Comparison of ENCODE assay signal across 20 cellular contexts in the genomic region with DNA sequence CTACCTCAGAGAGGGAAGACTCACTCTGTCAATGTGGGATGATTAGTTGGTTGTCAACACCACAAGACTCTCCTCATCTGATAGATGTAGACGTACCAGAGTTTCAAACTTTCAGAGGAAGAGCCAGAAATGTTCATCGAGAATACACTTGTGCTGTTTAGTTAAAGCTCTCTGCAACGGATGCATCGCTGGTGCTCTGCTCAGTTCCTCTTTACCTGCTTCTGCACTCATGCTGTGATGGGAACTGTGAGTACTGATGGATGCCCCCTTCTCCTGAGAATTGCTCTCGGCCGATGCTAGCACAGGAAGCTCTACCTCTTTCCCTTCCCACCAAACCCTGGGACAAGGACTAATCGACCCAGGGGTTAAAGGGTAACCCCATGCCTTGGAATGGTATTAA. TPM values are rescaled to one million over a fixed set of nuclear protein-coding genes. Genes with fewer than 3 reads are reported as not detected.
DNase-seq lines count a peak whose midpoint lies in the region; ATAC-seq, FAIRE-seq and TF ChIP-seq lines count a peak whose summit lies in the region.
"Had no signal": no experiment of that assay in that cellular context is flagged by ENCODE, and none has a peak within 500 bp of the region (broad histone marks: within the 10 kb centered on the region; RNA-seq: fewer than 3 reads in every experiment).

No MANE protein-coding gene starts in this region.

- H3K9me3 ChIP-seq in GM12878 (replicated peaks; ENCODE audit: control insufficient read depth, insufficient read depth, low read length) (no peaks in the 10 kb centered on the region), Caco-2 (no peaks in the 10 kb centered on the region)
- H3K9me3 ChIP-seq: A549, BE2C had no signal

- H3K9me3 Mint-ChIP-seq in Caco-2 (ENCODE audit: unreplicated experiment) = no peaks in the 10 kb centered on the region
- H3K9me3 Mint-ChIP-seq: CD8-positive, alpha-beta T cell; HFFc6 had no signal

- intact Hi-C loops in GM12878 (cut with micrococcal nuclease; ENCODE audit: unreplicated experiment) (no loop called here), Caco-2 (cut with micrococcal nuclease; ENCODE audit: unreplicated experiment) (no loop called here)

- no peak overlapping the region for H3K27ac ChIP-seq in GM12878 (ENCODE audit: control insufficient read depth, insufficient read depth)
- H3K27ac ChIP-seq: A549, C4-2B had no signal

- H3K4me2 ChIP-seq in GM12878 (ENCODE audit: control insufficient read depth, insufficient read depth) = no peak overlapping the region
- H3K4me2 ChIP-seq: A549 had no signal

- no peak for TF ChIP-seq POLR2A in GM12878 (IDR thresholded peaks at IDR 0.05; ENCODE audit: low read depth, low read length)

- CTCF ChIA-PET in GM12878 (lab: Yijun Ruan, JAX) = no interaction called here
- CTCF ChIA-PET in Caco-2 (lab: Charles Lee) = no interaction called here

- H4K20me1 ChIP-seq in GM12878 (ENCODE audit: control insufficient read depth, insufficient read depth) = no peaks in the 10 kb centered on the region

- no peaks in the 10 kb centered on the region for H3K4me1 Mint-ChIP-seq in Caco-2 (ENCODE audit: low read depth, unreplicated experiment)

- no peak overlapping the region for H2AFZ ChIP-seq in GM12878 (ENCODE audit: control insufficient read depth, low read depth, low read length)

- no peaks in the 10 kb centered on the region for H3K27me3 Mint-ChIP-seq in Caco-2 (ENCODE audit: insufficient read depth, unreplicated experiment)

- H3K4me3 ChIP-seq in GM12878 = no peak overlapping the region
- no peak overlapping the region for H3K4me3 ChIP-seq in Caco-2 (ENCODE audit: low read depth, low read length)
- H3K4me3 ChIP-seq: A549 had no signal

- in situ Hi-C loops in GM12878 (cut with MboI) = no loop called here

- no peak overlapping the region for H3K9ac ChIP-seq in GM12878 (ENCODE audit: control insufficient read depth, insufficient read depth, low read length)

- no TSS peak for BruUV-seq in GM12878 (replicated peaks; lab: Mats Ljungman, UMichigan)
- no TSS peak for BruUV-seq in Caco-2 (replicated peaks; lab: Mats Ljungman, UMichigan)

- POLR2A ChIA-PET in GM12878 (lab: Charles Lee) = no interaction called here
- POLR2A ChIA-PET in Caco-2 (lab: Charles Lee) = no interaction called here

- H3K4me3 Mint-ChIP-seq in Caco-2 (ENCODE audit: unreplicated experiment) = no peak overlapping the region
- H3K4me3 Mint-ChIP-seq: CD8-positive, alpha-beta T cell; HFFc6 had no signal

- DNase-seq in GM12878 (ENCODE audit: low read depth, low spot score) = no peak
- DNase-seq in Caco-2 = no peak
- no peak for DNase-seq in globus pallidus (ENCODE audit: low spot score)
- DNase-seq in NCI-H187 treated with DMSO at 0.1 percent for 48 hours (lab: John Stamatoyannopoulos, UW) = no peak
- DNase-seq in stimulated activated naive CD4-positive, alpha-beta T cell treated with Interleukin-2 at 50 U/mL for 16 hours (lab: John Stamatoyannopoulos, UW) = no peak
- DNase-seq: BE2C; CD8-positive, alpha-beta T cell; COR-L47; GF-D8; HCEC 1CT; HFFc6; IMR-90; KBM-7 had no signal

- TF ChIP-seq CTCF in GM12878 (IDR thresholded peaks at IDR 0.05 in 2 of 3, conservative IDR thresholded peaks at IDR 0.05 in 1 of 3; ENCODE audit: control insufficient read depth in 2 of 3, extremely low read depth in 1 of 3, insufficient read depth in 1 of 3, low read depth in 3 of 3, low read length in 3 of 3) (no peak), Caco-2 (IDR thresholded peaks at IDR 0.05; ENCODE audit: insufficient read depth in 1 of 2, low read depth in 1 of 2, low read length in 1 of 2, severe bottlenecking in 1 of 2, unreplicated experiment in 1 of 2) (no peak)

- no peak overlapping the region for H3K27ac Mint-ChIP-seq in Caco-2 (ENCODE audit: unreplicated experiment)
- H3K27ac Mint-ChIP-seq: CD8-positive, alpha-beta T cell; HFFc6 had no signal

- FAIRE-seq in GM12878 (lab: Jason Lieb, UNC) = no peak
- FAIRE-seq: A549 had no signal

- no peak for TF ChIP-seq RAD21 in GM12878 (IDR thresholded peaks at IDR 0.05; ENCODE audit: insufficient read depth, low read depth, low read length)

- H3K36me3 ChIP-seq in GM12878 (ENCODE audit: control insufficient read depth in 2 of 2, insufficient read depth in 2 of 2, low read length in 1 of 2) (no peaks in the 10 kb centered on the region), Caco-2 (ENCODE audit: control insufficient read depth, insufficient read depth, low read length) (no peaks in the 10 kb centered on the region)
- H3K36me3 ChIP-seq: BE2C had no signal

- no peaks in the 10 kb centered on the region for H3K36me3 Mint-ChIP-seq in Caco-2 (ENCODE audit: insufficient read depth, unreplicated experiment)
- H3K36me3 Mint-ChIP-seq: CD8-positive, alpha-beta T cell had no signal

- ATAC-seq in GM19328 (IDR thresholded peaks at IDR 0.05; ENCODE audit: unreplicated experiment) = peak; percentile 42
- peak; percentile 37 for ATAC-seq in HG03565 (IDR thresholded peaks at IDR 0.05; ENCODE audit: unreplicated experiment)
- ATAC-seq in GM12878 = peak; percentile 41; the same call in 2 of the 3 replicates
- ATAC-seq: A549; CD8-positive, alpha-beta T cell had no signal

- WGBS in GM12878 (ENCODE audit: insufficient coverage, insufficient replicate concordance, low lambda C conversion rate, missing lambda C conversion rate) = 5% methylated on average over 7 of the region's 7 CpGs

- H3K79me2 ChIP-seq in GM12878 (ENCODE audit: control insufficient read depth, insufficient read depth, low read length) = no peaks in the 10 kb centered on the region

- H3K4me1 ChIP-seq in GM12878 (ENCODE audit: control insufficient read depth, insufficient read depth, low read length) (no peaks in the 10 kb centered on the region), Caco-2 (no peaks in the 10 kb centered on the region)
- H3K4me1 ChIP-seq: A549, BE2C had no signal

- SMC1A ChIA-PET in GM12878 (lab: Charles Lee; ENCODE audit: uncharacterized antibody, unreplicated experiment) = no interaction called here

- no peaks in the 10 kb centered on the region; a peak in 1 of 4 replicates for H3K27me3 ChIP-seq in GM12878 (replicated peaks in 1 of 2; ENCODE audit: control insufficient read depth in 2 of 2, insufficient read depth in 2 of 2, low read length in 1 of 2)
- H3K27me3 ChIP-seq in Caco-2 (replicated peaks; ENCODE audit: control insufficient read depth, insufficient read depth, low read length) = no peaks in the 10 kb centered on the region

- RAD21 ChIA-PET in GM12878 (lab: Charles Lee; ENCODE audit: unreplicated experiment) = no interaction called here

- TF ChIP-seq EP300 in GM12878 (IDR thresholded peaks at IDR 0.05; ENCODE audit: borderline replicate concordance in 1 of 2, control insufficient read depth in 1 of 2, low read depth in 2 of 2, low read length in 2 of 2) = no peak

TF ChIP-seq in GM12878, 131 proteins besides CTCF, POLR2A, EP300 and RAD21:
- TF ChIP-seq FOXM1 (IDR thresholded peaks at IDR 0.05; ENCODE audit: low read depth, low read length) = no peak
- peak; percentile 49; the same call in 1 of the 2 replicates for TF ChIP-seq SPI1 (IDR thresholded peaks at IDR 0.05; ENCODE audit: borderline replicate concordance, insufficient read depth, low read depth, low read length)
TF ChIP-seq in GM12878: peak in this region for 1.

RNA-seq across cellular contexts. Expression of gene CCDC54, which starts 51.8 kb away (rescaled TPM):
- not detected in 2 replicates for total RNA-seq in GM12878 (2013; cell fraction: nucleolus; rRNA removed)
- total RNA-seq in GM12878 (2014; rRNA removed) (not detected in 2 replicates), GM12878 (2014; rRNA removed; fragmentation: Illumina TruSeq; extraction: Trizol) (not detected in 2 replicates), GM12878 (2021) (not detected in 2 replicates), Caco-2 (2022) (not detected in 2 replicates)
- polyA plus RNA-seq in GM12878 (2011; ENCODE audit: low read depth) = not detected
- polyA plus RNA-seq in GM12878 (2011; rRNA removed) (not detected in 2 replicates), GM12878 (2014; fragmentation: Illumina TruSeq; extraction: Trizol) (not detected in 2 replicates), GM12878 (2014; fragmentation: Nextera tagmentation; extraction: Ambion mirVana) (not detected), GM12878 (2014; rRNA removed) (not detected in 2 replicates), GM12878 (2016; fragmentation: Nextera tagmentation; extraction: Ambion mirVana) (not detected)
- not detected in 2 replicates for polyA plus RNA-seq in GM12878 (2011; cell fraction: cytosol; rRNA removed)
- polyA plus RNA-seq in GM12878 (2011; cell fraction: nucleus; rRNA removed) = not detected in 2 replicates
- polyA plus RNA-seq in GM12878 (2012) = not detected in 2 replicates
- not detected in 2 replicates for polyA minus RNA-seq in GM12878 (2011; rRNA and poly(A)+ RNA removed)
- polyA minus RNA-seq in GM12878 (2011; cell fraction: cytosol; rRNA and poly(A)+ RNA removed) = not detected in 2 replicates
- polyA minus RNA-seq in GM12878 (2011; cell fraction: nucleus; rRNA and poly(A)+ RNA removed) = not detected in 2 replicates
- total RNA-seq: CD8-positive, alpha-beta T cell; H4; HFFc6; HT-29; IMR-90 had no signal
- polyA plus RNA-seq: A549, AG04450, IMR-90 had no signal
